ENCODE assay signal across 1 cellular context in the genomic region with DNA sequence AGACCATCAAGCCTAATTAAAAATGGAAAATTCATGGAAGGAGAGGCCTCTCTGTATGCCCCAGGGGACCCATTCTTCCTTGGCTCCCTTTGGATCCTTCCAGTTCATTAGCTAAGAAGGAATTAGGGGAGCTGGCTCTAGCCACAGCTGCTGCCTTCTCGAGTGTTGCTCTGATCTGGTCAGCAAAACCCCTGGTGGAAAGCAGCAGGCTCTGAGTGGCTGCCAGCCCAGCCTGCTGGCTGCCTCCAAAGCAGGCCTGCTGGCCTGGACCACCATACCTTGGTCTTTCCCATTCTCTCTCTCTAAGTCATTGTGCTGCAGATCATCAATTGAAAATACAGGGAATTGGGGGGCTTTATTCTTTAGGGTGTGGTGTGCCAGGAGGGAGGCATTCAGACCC.
TF ChIP-seq lines count a peak whose summit lies in the region.

No MANE protein-coding gene starts in this region.

TF ChIP-seq in HepG2, 621 proteins besides CTCF, POLR2A, EP300 and RAD21:
- TF ChIP-seq, protein P1, sequence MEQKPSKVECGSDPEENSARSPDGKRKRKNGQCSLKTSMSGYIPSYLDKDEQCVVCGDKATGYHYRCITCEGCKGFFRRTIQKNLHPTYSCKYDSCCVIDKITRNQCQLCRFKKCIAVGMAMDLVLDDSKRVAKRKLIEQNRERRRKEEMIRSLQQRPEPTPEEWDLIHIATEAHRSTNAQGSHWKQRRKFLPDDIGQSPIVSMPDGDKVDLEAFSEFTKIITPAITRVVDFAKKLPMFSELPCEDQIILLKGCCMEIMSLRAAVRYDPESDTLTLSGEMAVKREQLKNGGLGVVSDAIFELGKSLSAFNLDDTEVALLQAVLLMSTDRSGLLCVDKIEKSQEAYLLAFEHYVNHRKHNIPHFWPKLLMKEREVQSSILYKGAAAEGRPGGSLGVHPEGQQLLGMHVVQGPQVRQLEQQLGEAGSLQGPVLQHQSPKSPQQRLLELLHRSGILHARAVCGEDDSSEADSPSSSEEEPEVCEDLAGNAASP (CRISPR knock-in tag; IDR thresholded peaks at IDR 0.05; ENCODE audit: borderline replicate concordance): no peak
- TF ChIP-seq, protein P2, sequence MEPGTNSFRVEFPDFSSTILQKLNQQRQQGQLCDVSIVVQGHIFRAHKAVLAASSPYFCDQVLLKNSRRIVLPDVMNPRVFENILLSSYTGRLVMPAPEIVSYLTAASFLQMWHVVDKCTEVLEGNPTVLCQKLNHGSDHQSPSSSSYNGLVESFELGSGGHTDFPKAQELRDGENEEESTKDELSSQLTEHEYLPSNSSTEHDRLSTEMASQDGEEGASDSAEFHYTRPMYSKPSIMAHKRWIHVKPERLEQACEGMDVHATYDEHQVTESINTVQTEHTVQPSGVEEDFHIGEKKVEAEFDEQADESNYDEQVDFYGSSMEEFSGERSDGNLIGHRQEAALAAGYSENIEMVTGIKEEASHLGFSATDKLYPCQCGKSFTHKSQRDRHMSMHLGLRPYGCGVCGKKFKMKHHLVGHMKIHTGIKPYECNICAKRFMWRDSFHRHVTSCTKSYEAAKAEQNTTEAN (CRISPR knock-in tag; conservative IDR thresholded peaks at IDR 0.05): no peak
- TF ChIP-seq ZNF616 (CRISPR knock-in tag; IDR thresholded peaks at IDR 0.05; ENCODE audit: low read depth) (no peak), SIN3B (IDR thresholded peaks at IDR 0.05; ENCODE audit: low read length) (no peak), YY1 (IDR thresholded peaks at IDR 0.05; ENCODE audit: insufficient read depth, insufficient replicate concordance, low read depth, low read length) (no peak), SETDB1 (CRISPR knock-in tag; IDR thresholded peaks at IDR 0.05; ENCODE audit: borderline replicate concordance) (no peak), ZNF10 (CRISPR knock-in tag; IDR thresholded peaks at IDR 0.05; ENCODE audit: borderline replicate concordance, low read depth) (no peak), SKI (IDR thresholded peaks at IDR 0.05; ENCODE audit: partially characterized antibody) (no peak), ZNF337 (CRISPR knock-in tag; IDR thresholded peaks at IDR 0.05; ENCODE audit: borderline replicate concordance, low read depth) (no peak), HNRNPUL1 (IDR thresholded peaks at IDR 0.05; ENCODE audit: low read depth, low read length) (no peak), RFX1 (IDR thresholded peaks at IDR 0.05) (no peak), TEAD2 (CRISPR knock-in tag; IDR thresholded peaks at IDR 0.05) (no peak), RARA (CRISPR knock-in tag; IDR thresholded peaks at IDR 0.05) (no peak), HMG20A (CRISPR knock-in tag; IDR thresholded peaks at IDR 0.05; ENCODE audit: borderline replicate concordance) (no peak), ZNF136 (CRISPR knock-in tag; IDR thresholded peaks at IDR 0.05; ENCODE audit: low read depth) (no peak)
- TF ChIP-seq, protein P3, sequence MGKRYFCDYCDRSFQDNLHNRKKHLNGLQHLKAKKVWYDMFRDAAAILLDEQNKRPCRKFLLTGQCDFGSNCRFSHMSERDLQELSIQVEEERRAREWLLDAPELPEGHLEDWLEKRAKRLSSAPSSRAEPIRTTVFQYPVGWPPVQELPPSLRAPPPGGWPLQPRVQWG (CRISPR knock-in tag; IDR thresholded peaks at IDR 0.05; ENCODE audit: borderline replicate concordance, low read depth): no peak
- TF ChIP-seq, protein P4, sequence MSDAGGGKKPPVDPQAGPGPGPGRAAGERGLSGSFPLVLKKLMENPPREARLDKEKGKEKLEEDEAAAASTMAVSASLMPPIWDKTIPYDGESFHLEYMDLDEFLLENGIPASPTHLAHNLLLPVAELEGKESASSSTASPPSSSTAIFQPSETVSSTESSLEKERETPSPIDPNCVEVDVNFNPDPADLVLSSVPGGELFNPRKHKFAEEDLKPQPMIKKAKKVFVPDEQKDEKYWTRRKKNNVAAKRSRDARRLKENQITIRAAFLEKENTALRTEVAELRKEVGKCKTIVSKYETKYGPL (CRISPR knock-in tag; IDR thresholded peaks at IDR 0.05): no peak
